In the genomic region with DNA sequence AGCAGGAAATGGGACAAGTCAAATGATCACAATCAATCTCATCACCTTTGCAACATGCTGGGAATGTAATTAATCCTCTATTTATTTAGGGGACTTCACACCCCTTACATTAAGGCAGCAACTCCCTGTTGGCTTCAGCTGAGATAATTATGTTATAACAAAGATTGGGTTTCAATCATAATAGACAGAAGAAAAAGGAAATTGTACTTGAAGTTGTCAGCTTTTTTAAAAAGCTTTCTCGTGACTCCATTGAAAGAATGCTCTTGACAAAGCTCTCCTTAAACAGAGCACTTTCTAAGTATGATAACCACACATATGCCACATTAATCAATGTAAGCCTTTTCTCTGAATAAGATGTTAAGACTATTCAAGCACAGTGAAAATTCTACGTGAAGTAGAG, we compare ENCODE assay signal across 26 cellular contexts.
A peak's percentile ranks its signal among the peaks of the same experiment; 100 is the strongest.
DNase-seq lines count a peak whose midpoint lies in the region; ATAC-seq and TF ChIP-seq lines count a peak whose summit lies in the region.
"Had no signal": no experiment of that assay in that cellular context is flagged by ENCODE, and none has a peak within 500 bp of the region (broad histone marks: within the 10 kb centered on the region; RNA-seq: fewer than 3 reads in every experiment).

No MANE protein-coding gene starts in this region.

- ATAC-seq in activated CD8-positive, alpha-beta T cell treated with anti-CD3 and anti-CD28 coated beads for 36 hours = no peak
- ATAC-seq in GM18517 (IDR thresholded peaks at IDR 0.05; ENCODE audit: unreplicated experiment) = no peak
- ATAC-seq: activated naive CD4-positive, alpha-beta T cell treated with anti-CD3 and anti-CD28 coated beads, Interleukin-2, amount 50 U/mL, for 72 hours; GM23338; right lobe of liver had no signal

- no peak overlapping the region for H3K4me3 ChIP-seq in right atrium auricular region
- H3K4me3 ChIP-seq: dorsolateral prefrontal cortex, GM23338, right lobe of liver, spleen, stomach had no signal

- H3K4me3 Mint-ChIP-seq in activated CD8-positive, alpha-beta T cell treated with anti-CD3 and anti-CD28 coated beads for 36 hours = no peak overlapping the region
- H3K4me3 Mint-ChIP-seq: GM23338, HFFc6, IgD-negative memory B cell, mesothelial cell of epicardium had no signal

- H3K9me3 ChIP-seq in right atrium auricular region = no peaks in the 10 kb centered on the region
- H3K9me3 ChIP-seq: right lobe of liver, spleen, stomach had no signal

- no peaks in the 10 kb centered on the region for H3K27me3 Mint-ChIP-seq in activated CD8-positive, alpha-beta T cell treated with anti-CD3 and anti-CD28 coated beads for 36 hours
- H3K27me3 Mint-ChIP-seq: IgD-negative memory B cell, progenitor cell of endocrine pancreas had no signal

- H3K36me3 ChIP-seq in right atrium auricular region = peaks cover 13% of the 10 kb centered on the region
- H3K36me3 ChIP-seq: right lobe of liver had no signal

- no peak overlapping the region for H3K27ac Mint-ChIP-seq in activated CD8-positive, alpha-beta T cell treated with anti-CD3 and anti-CD28 coated beads for 36 hours
- H3K27ac Mint-ChIP-seq: activated naive CD4-positive, alpha-beta T cell treated with anti-CD3 and anti-CD28 coated beads, Interleukin-2, amount 50 U/mL, for 72 hours; GM23338; HFFc6; IgD-negative memory B cell; mesothelial cell of epicardium; progenitor cell of endocrine pancreas had no signal

- CTCF ChIA-PET in activated CD8-positive, alpha-beta T cell treated with anti-CD3 and anti-CD28 coated beads for 36 hours (lab: Charles Lee) = interaction anchor here (0.6 to 2.9 kb wide), 5 partner anchors 13 to 116 kb away, joined by 3 to 11 read pairs (median 3); no protein-coding TSS in a partner anchor

- H3K4me1 Mint-ChIP-seq in activated CD8-positive, alpha-beta T cell treated with anti-CD3 and anti-CD28 coated beads for 36 hours (ENCODE audit: low read depth) = peaks cover 2% of the 10 kb centered on the region
- H3K4me1 Mint-ChIP-seq: IgD-negative memory B cell, mesothelial cell of epicardium had no signal

- TF ChIP-seq CTCF in activated CD8-positive, alpha-beta T cell treated with anti-CD3 and anti-CD28 coated beads for 36 hours (IDR thresholded peaks at IDR 0.05) = no peak
- no peak for TF ChIP-seq CTCF in right atrium auricular region (IDR thresholded peaks at IDR 0.05)

- POLR2A ChIA-PET in activated CD8-positive, alpha-beta T cell treated with anti-CD3 and anti-CD28 coated beads for 36 hours (lab: Charles Lee) = no interaction called here

- H3K9me3 Mint-ChIP-seq in activated CD8-positive, alpha-beta T cell treated with anti-CD3 and anti-CD28 coated beads for 36 hours = no peaks in the 10 kb centered on the region
- H3K9me3 Mint-ChIP-seq: activated naive CD4-positive, alpha-beta T cell treated with anti-CD3 and anti-CD28 coated beads, Interleukin-2, amount 50 U/mL, for 72 hours; GM23338; HFFc6; IgD-negative memory B cell; mesothelial cell of epicardium had no signal

- no peak overlapping the region for H3K27ac ChIP-seq in right atrium auricular region
- H3K27ac ChIP-seq: dorsolateral prefrontal cortex, right lobe of liver, spleen, stomach, VCaP had no signal

- no peaks in the 10 kb centered on the region for H3K4me1 ChIP-seq in right atrium auricular region
- H3K4me1 ChIP-seq: right lobe of liver, spleen, stomach had no signal

- peaks cover 15% of the 10 kb centered on the region for H3K36me3 Mint-ChIP-seq in activated CD8-positive, alpha-beta T cell treated with anti-CD3 and anti-CD28 coated beads for 36 hours (ENCODE audit: low read depth)

- intact Hi-C loops in activated CD8-positive, alpha-beta T cell treated with anti-CD3 and anti-CD28 coated beads for 36 hours (cut with micrococcal nuclease) = no loop called here

- DNase-seq in NCI-H187 treated with DMSO at 0.1 percent for 48 hours (lab: John Stamatoyannopoulos, UW) (peak; percentile 61), NCI-H187 (lab: John Stamatoyannopoulos, UW) (no peak), NCI-H1436 (lab: John Stamatoyannopoulos, UW) (peak; percentile 33), NCI-H524 (lab: John Stamatoyannopoulos, UW) (peak; percentile 23 to 63), left kidney (ENCODE audit: low read depth, low spot score) (peak; percentile 44), right atrium auricular region (ENCODE audit: low spot score) (no peak)
- DNase-seq in activated CD8-positive, alpha-beta T cell treated with anti-CD3 and anti-CD28 coated beads for 36 hours = no peak
- DNase-seq: activated CD4-positive, alpha-beta T cell treated with anti-CD3 and anti-CD28 coated beads for 48 hours; activated effector memory CD4-positive, alpha-beta T cell treated with Interleukin-2 at 50 U/mL for 16 hours; activated T-cell treated with anti-CD3 and anti-CD28 coated beads, Interleukin-2, amount 50 U/mL, for 1 hour; dorsolateral prefrontal cortex; HFFc6; right lobe of liver; SIG-M5; spleen; stimulated activated CD4-positive, alpha-beta T cell treated with anti-CD3 and anti-CD28 coated beads, Interleukin-2, amount 100 ng/mL, for 24 hours; stimulated activated CD8-positive, alpha-beta memory T cell treated with anti-CD3 and anti-CD28 coated beads, Interleukin-4, amount 100 ng/mL, for 48 hours; stomach; SW 1271 had no signal

- H3K27me3 ChIP-seq in right atrium auricular region = no peaks in the 10 kb centered on the region
- H3K27me3 ChIP-seq: dorsolateral prefrontal cortex, right lobe of liver, spleen, stomach had no signal

Comparison
In these comparisons a context has a peak if more than half of its experiments do, and no peak if none do; other contexts are left out.
1. DNase-seq: peak in NCI-H187 treated with DMSO at 0.1 percent for 48 hours (single experiment), NCI-H1436 (single experiment), NCI-H524 (2 of 2) and left kidney (single experiment); none in NCI-H187 (0 of 2), activated CD8-positive, alpha-beta T cell treated with anti-CD3 and anti-CD28 coated beads for 36 hours (single experiment) and right atrium auricular region (single experiment).